ENCODE assay signal across 9 cellular contexts in genomic region chr19:18834644-18834984, GRCh38. TPM values are rescaled to one million over a fixed set of nuclear protein-coding genes. Genes with fewer than 3 reads are reported as not detected.
DNase-seq lines count a peak whose midpoint lies in the region; ATAC-seq and TF ChIP-seq lines count a peak whose summit lies in the region.
"Had no signal": no experiment of that assay in that cellular context is flagged by ENCODE, and none has a peak within 500 bp of the region (broad histone marks: within the 10 kb centered on the region; RNA-seq: fewer than 3 reads in every experiment).

No MANE protein-coding gene starts in this region.

- peaks cover 44% of the 10 kb centered on the region for H3K36me3 Mint-ChIP-seq in brain

- H3K4me1 ChIP-seq in ACC112 (ENCODE audit: control insufficient read depth, insufficient read depth, low read length, unreplicated experiment) (peaks cover 28% of the 10 kb centered on the region), HUES48 (ENCODE audit: control insufficient read depth, insufficient read depth, low read length) (peaks cover 20% of the 10 kb centered on the region), mucosa of stomach (ENCODE audit: control insufficient read depth, insufficient read depth, low read length) (peaks cover 42% of the 10 kb centered on the region)

- peaks cover 3% of the 10 kb centered on the region; the same call in 1 of the 2 replicates for H3K36me3 ChIP-seq in ACC112 (ENCODE audit: insufficient read depth, low read length)
- peaks cover 34% of the 10 kb centered on the region for H3K36me3 ChIP-seq in HUES48 (ENCODE audit: control insufficient read depth, insufficient read depth, low read length)
- no peaks in the 10 kb centered on the region for H3K36me3 ChIP-seq in mucosa of stomach (ENCODE audit: control insufficient read depth, insufficient read depth, low read length)

- H3K4me1 Mint-ChIP-seq in brain: peaks cover 54% of the 10 kb centered on the region

- H3K9me3 ChIP-seq in HUES48 (ENCODE audit: control insufficient read depth, insufficient read depth, low read length): no peaks in the 10 kb centered on the region
- H3K9me3 ChIP-seq in mucosa of stomach (ENCODE audit: control insufficient read depth, low read length): no peaks in the 10 kb centered on the region

- H3K27me3 ChIP-seq in ACC112 (ENCODE audit: insufficient read depth, low read length) (no peaks in the 10 kb centered on the region), HUES48 (ENCODE audit: control insufficient read depth, insufficient read depth, low read length) (no peaks in the 10 kb centered on the region; the same call in 1 of the 2 replicates), mucosa of stomach (ENCODE audit: control insufficient read depth, insufficient read depth, low read length) (no peaks in the 10 kb centered on the region)

- no peak overlapping the region for H2AFZ ChIP-seq in ACC112 (ENCODE audit: low read length, unreplicated experiment)

- peaks cover 13% of the 10 kb centered on the region for H3K27me3 Mint-ChIP-seq in brain

- no peaks in the 10 kb centered on the region for H3K9me3 Mint-ChIP-seq in brain

- peak overlapping the region; percentile 88 to 99 (median 96) for H3K4me3 Mint-ChIP-seq in brain

- H3K4me3 ChIP-seq in ACC112 (ENCODE audit: low read depth, low read length): peak overlapping the region; percentile 93
- H3K4me3 ChIP-seq in HUES48 (ENCODE audit: low read depth, low read length): peak overlapping the region; percentile 85
- peak overlapping the region; percentile 69 for H3K4me3 ChIP-seq in mucosa of stomach (ENCODE audit: low read length)

- H3K9ac ChIP-seq in HUES48 (ENCODE audit: low read depth, low read length): no peak overlapping the region
- H3K9ac ChIP-seq in mucosa of stomach (ENCODE audit: low read length): peak overlapping the region; percentile 88

- ATAC-seq in HG03196 (IDR thresholded peaks at IDR 0.05; ENCODE audit: unreplicated experiment): no peak
- no peak for ATAC-seq in HG02571 (IDR thresholded peaks at IDR 0.05; ENCODE audit: unreplicated experiment)
- no peak for ATAC-seq in HG02642 (IDR thresholded peaks at IDR 0.05; ENCODE audit: poor library complexity, unreplicated experiment)

- H3K27ac ChIP-seq in ACC112 (ENCODE audit: low read depth, low read length) (no peak overlapping the region), HUES48 (ENCODE audit: low read depth, low read length) (peak overlapping the region; percentile 24)

- H3K79me2 ChIP-seq in ACC112 (ENCODE audit: control insufficient read depth, insufficient read depth, low read length, unreplicated experiment): peaks cover 76% of the 10 kb centered on the region

- no peak for DNase-seq in NCI-H1930 (lab: John Stamatoyannopoulos, UW)
- DNase-seq: anterior cingulate cortex had no signal

- TF ChIP-seq CTCF in brain (conservative IDR thresholded peaks at IDR 0.05): no peak

- H3K27ac Mint-ChIP-seq in brain: peak overlapping the region; percentile 56 to 91 (median 86)

RNA-seq across cellular contexts. Expression of gene UPF1, which starts 2.9 kb away (rescaled TPM):
- 57.2 TPM for polyA plus RNA-seq in brain (ENCODE audit: insufficient read depth, low read depth, low replicate concordance)

RNA-seq across cellular contexts. Expression of gene COMP, which starts 43.5 kb away (rescaled TPM):
- not detected for polyA plus RNA-seq in brain (ENCODE audit: insufficient read depth, low read depth, low replicate concordance)
